In genomic region chr16:56787185-56787584, GRCh38 we compare ENCODE assay signal across 18 cellular contexts. TPM values are rescaled to one million over a fixed set of nuclear protein-coding genes. Genes with fewer than 3 reads are reported as not detected.
A peak's percentile ranks its signal among the peaks of the same experiment; 100 is the strongest.
DNase-seq lines count a peak whose midpoint lies in the region; ATAC-seq and TF ChIP-seq lines count a peak whose summit lies in the region.
"Had no signal": no experiment of that assay in that cellular context is flagged by ENCODE, and none has a peak within 500 bp of the region (broad histone marks: within the 10 kb centered on the region; RNA-seq: fewer than 3 reads in every experiment).

No MANE protein-coding gene starts in this region.

- no peak overlapping the region for H2BK20ac ChIP-seq in IMR-90 (ENCODE audit: low read depth, low read length)

- H2BK5ac ChIP-seq in IMR-90 (ENCODE audit: low read depth, low read length, poor library complexity, severe bottlenecking) = no peak overlapping the region
- no peak overlapping the region for H2BK5ac ChIP-seq in mesendoderm (ENCODE audit: low read length)

- BruUV-seq in Caco-2 (replicated peaks; lab: Mats Ljungman, UMichigan) (no TSS peak), IMR-90 (replicated peaks; lab: Mats Ljungman, UMichigan) (no TSS peak)

- H3K36me3 ChIP-seq in Caco-2 (ENCODE audit: control insufficient read depth, insufficient read depth, low read length) (no peaks in the 10 kb centered on the region), IMR-90 (ENCODE audit: control insufficient read depth, insufficient read depth, low read length) (no peaks in the 10 kb centered on the region), mesendoderm (ENCODE audit: control insufficient read depth, insufficient read depth, low read length) (no peaks in the 10 kb centered on the region)
- H3K36me3 ChIP-seq: HAP-1 had no signal

- H2BK15ac ChIP-seq in IMR-90 (ENCODE audit: low read depth, low read length) = no peak overlapping the region
- no peak overlapping the region for H2BK15ac ChIP-seq in mesendoderm (replicated peaks; ENCODE audit: low read depth)

- no peak overlapping the region for H2AFZ ChIP-seq in IMR-90 (replicated peaks; ENCODE audit: low read length, poor library complexity)

- no peak overlapping the region for H3K27ac ChIP-seq in IMR-90 (ENCODE audit: insufficient read depth, low read length)
- H3K27ac ChIP-seq in mesendoderm (ENCODE audit: low read depth, low read length) = no peak overlapping the region
- H3K27ac ChIP-seq: RWPE1 had no signal

- H3K18ac ChIP-seq in IMR-90 (ENCODE audit: low read depth, low read length) = no peak overlapping the region
- H3K18ac ChIP-seq in mesendoderm (ENCODE audit: low read length) = no peak overlapping the region

- no peak overlapping the region for H3K4ac ChIP-seq in IMR-90 (ENCODE audit: low read depth, low read length)
- H3K4ac ChIP-seq in mesendoderm (ENCODE audit: low read depth, low read length) = no peak overlapping the region

- H3K27me3 ChIP-seq in Caco-2 (replicated peaks; ENCODE audit: control insufficient read depth, insufficient read depth, low read length) = no peaks in the 10 kb centered on the region
- H3K27me3 ChIP-seq in IMR-90 (ENCODE audit: control insufficient read depth, insufficient read depth, low read length) = no peaks in the 10 kb centered on the region
- H3K27me3 ChIP-seq in mesendoderm (ENCODE audit: insufficient read depth, low read length, poor library complexity) = no peaks in the 10 kb centered on the region

- no peak for TF ChIP-seq CTCF in Caco-2 (IDR thresholded peaks at IDR 0.05; ENCODE audit: insufficient read depth in 1 of 2, low read depth in 1 of 2, low read length in 1 of 2, severe bottlenecking in 1 of 2, unreplicated experiment in 1 of 2)
- no peak for TF ChIP-seq CTCF in IMR-90 (conservative IDR thresholded peaks at IDR 0.05; ENCODE audit: low read depth, low read length)
- no peak for TF ChIP-seq CTCF in brain (conservative IDR thresholded peaks at IDR 0.05)

- POLR2A ChIA-PET in Caco-2 (lab: Charles Lee) (interaction anchor here (0.7 kb wide), 1 partner anchor 85 kb away, joined by 3 read pairs; no protein-coding TSS in a partner anchor), IMR-90 (lab: Charles Lee; ENCODE audit: unreplicated experiment) (no interaction called here)

- peak; percentile 22; the same call in 1 of the 2 replicates for ATAC-seq in IMR-90 (ENCODE audit: low read depth)

- in situ Hi-C loops in IMR-90 (cut with MboI; ENCODE audit: low sequenced_read_pairs) = no loop called here

- no peak for TF ChIP-seq POLR2A in IMR-90 (IDR thresholded peaks at IDR 0.05; ENCODE audit: low read depth, low read length)

- H3K9ac ChIP-seq in IMR-90 (ENCODE audit: low read depth, low read length) = no peak overlapping the region
- H3K9ac ChIP-seq in mesendoderm (ENCODE audit: low read length) = no peak overlapping the region

- intact Hi-C loops in Caco-2 (cut with micrococcal nuclease; ENCODE audit: unreplicated experiment) (no loop called here), IMR-90 (cut with micrococcal nuclease) (loop anchor here (10.0 kb wide), 1 partner anchor 182 kb away; the partner anchor contains the start of gene MT2A)

- H4K91ac ChIP-seq in IMR-90 (ENCODE audit: insufficient read depth, low read depth, low read length) = no peak overlapping the region

- H2AK5ac ChIP-seq in IMR-90 (ENCODE audit: low read depth, low read length) = no peak overlapping the region
- H2AK5ac ChIP-seq in mesendoderm (ENCODE audit: low read length) = no peak overlapping the region

- H3K4me1 Mint-ChIP-seq in Caco-2 (ENCODE audit: low read depth, unreplicated experiment) (peaks cover 23% of the 10 kb centered on the region), brain (peaks cover 87% of the 10 kb centered on the region)

- no peak for TF ChIP-seq RAD21 in IMR-90 (IDR thresholded peaks at IDR 0.05; ENCODE audit: low read length)

- H3K27me3 Mint-ChIP-seq in Caco-2 (ENCODE audit: insufficient read depth, unreplicated experiment) = no peaks in the 10 kb centered on the region
- no peaks in the 10 kb centered on the region for H3K27me3 Mint-ChIP-seq in brain

- H2BK120ac ChIP-seq in IMR-90 (ENCODE audit: low read depth, low read length) (no peak overlapping the region), mesendoderm (ENCODE audit: low read depth, low read length) (no peak overlapping the region)

- H3K4me1 ChIP-seq in Caco-2 = peaks cover 13% of the 10 kb centered on the region
- peaks cover 9% of the 10 kb centered on the region for H3K4me1 ChIP-seq in IMR-90 (ENCODE audit: control insufficient read depth, insufficient read depth, low read length)
- H3K4me1 ChIP-seq in mesendoderm (ENCODE audit: control insufficient read depth, low read depth, low read length) = peaks cover 21% of the 10 kb centered on the region

- H2AK9ac ChIP-seq in IMR-90 (replicated peaks; ENCODE audit: low read depth, low read length, poor library complexity) = peak overlapping the region; percentile 8

- H3K9me3 ChIP-seq in Caco-2 = no peaks in the 10 kb centered on the region
- no peaks in the 10 kb centered on the region for H3K9me3 ChIP-seq in IMR-90 (ENCODE audit: control insufficient read depth, insufficient read depth, low read length)
- H3K9me3 ChIP-seq: HAP-1 had no signal

- H3K56ac ChIP-seq in IMR-90 (ENCODE audit: extremely low read depth, insufficient read depth, low read length) (no peak overlapping the region), mesendoderm (ENCODE audit: low read length) (no peak overlapping the region)

- dilution Hi-C loops in IMR-90 (cut with HindIII; ENCODE audit: low sequenced_read_pairs, unreplicated experiment) = no loop called here

- 58% methylated on average over 4 of the region's 6 CpGs; no CpG with 5 or more reads in 1 of the 2 experiments for WGBS in IMR-90 (ENCODE audit: extremely low coverage in 2 of 2, insufficient read length in 1 of 2), 2 experiments
- WGBS in mesendoderm (ENCODE audit: extremely low coverage, insufficient coverage, low lambda C conversion rate) = no CpG with 5 or more reads among the region's 6 CpGs

- no peak overlapping the region for H3K4me3 ChIP-seq in Caco-2 (ENCODE audit: low read depth, low read length)
- H3K4me3 ChIP-seq in IMR-90 (ENCODE audit: insufficient read depth, low read depth, low read length) = no peak overlapping the region
- no peak overlapping the region for H3K4me3 ChIP-seq in mesendoderm (ENCODE audit: low read length)
- H3K4me3 ChIP-seq: HAP-1 had no signal

- H4K8ac ChIP-seq in IMR-90 (ENCODE audit: low read depth in 2 of 2, low read length in 2 of 2) (no peak overlapping the region), mesendoderm (ENCODE audit: low read depth, low read length) (no peak overlapping the region)

- no peak overlapping the region; the same call in 1 of the 2 replicates for H3K14ac ChIP-seq in IMR-90 (replicated peaks; ENCODE audit: low read depth, low read length)

- H3K9me1 ChIP-seq in IMR-90 (ENCODE audit: insufficient read depth, low read length) = peaks cover 16% of the 10 kb centered on the region

- peaks cover 21 to 44% of the 10 kb centered on the region in 2 experiments for H3K79me1 ChIP-seq in IMR-90 (ENCODE audit: low read depth in 1 of 2, low read length in 2 of 2)
- peaks cover 11% of the 10 kb centered on the region for H3K79me1 ChIP-seq in mesendoderm (ENCODE audit: low read length)

- peaks cover 6% of the 10 kb centered on the region; the same call in 1 of the 2 replicates for H4K20me1 ChIP-seq in IMR-90 (ENCODE audit: insufficient read depth, low read length)

- H3K23ac ChIP-seq in IMR-90 (ENCODE audit: low read depth, low read length) (no peak overlapping the region), mesendoderm (ENCODE audit: low read length) (no peak overlapping the region)

- H3K9me3 Mint-ChIP-seq in Caco-2 (ENCODE audit: unreplicated experiment) (no peaks in the 10 kb centered on the region), brain (no peaks in the 10 kb centered on the region)

- CTCF ChIA-PET in Caco-2 (lab: Charles Lee) (interaction anchor here (0.8 to 1.5 kb wide), 5 partner anchors 13 to 306 kb away, joined by 3 to 6 read pairs (median 5); partner anchors contain the start of gene CPNE2), IMR-90 (lab: Yijun Ruan, JAX) (interaction anchor here (0.7 to 2.1 kb wide), 4 partner anchors 44 to 138 kb away, joined by 3 to 13 read pairs (median 4); no protein-coding TSS in a partner anchor)

- no peak overlapping the region for H3K4me3 Mint-ChIP-seq in Caco-2 (ENCODE audit: unreplicated experiment)
- peak overlapping the region in 3 of 5 experiments; percentile 31 to 72 (median 67) for H3K4me3 Mint-ChIP-seq in brain

- no peaks in the 10 kb centered on the region for H3K36me3 Mint-ChIP-seq in Caco-2 (ENCODE audit: insufficient read depth, unreplicated experiment)
- H3K36me3 Mint-ChIP-seq in brain = no peaks in the 10 kb centered on the region

- no peak for DNase-seq in Caco-2
- no peak for DNase-seq in IMR-90
- DNase-seq in mesendoderm = peak; percentile 83
- DNase-seq in HUDEP-2 (lab: John Stamatoyannopoulos, UW; ENCODE audit: unreplicated experiment in 76 of 76) = no peak
- DNase-seq in T-helper 9 cell = no peak
- DNase-seq in stimulated activated CD8-positive, alpha-beta memory T cell treated with anti-CD3 and anti-CD28 coated beads, Interleukin-4, amount 100 ng/mL, for 48 hours = no peak
- DNase-seq: COR-L47; DMS53; KG1; NCI-H1048; NCI-H146; NCI-H2081; NCI-H526 treated with DMSO at 0.1 percent for 48 hours; NK-92 treated with Interleukin-12 subunit alpha and Interleukin-12 subunit beta, amount 100 ng/mL, for 24 hours; OCI-M1 had no signal

- H4K5ac ChIP-seq in IMR-90 (ENCODE audit: low read depth, low read length) = no peak overlapping the region
- H4K5ac ChIP-seq in mesendoderm (ENCODE audit: low read length) = no peak overlapping the region

- H3K4me2 ChIP-seq in IMR-90 (ENCODE audit: low read depth, low read length) = no peak overlapping the region
- no peak overlapping the region for H3K4me2 ChIP-seq in mesendoderm (ENCODE audit: low read length)

- peak overlapping the region; percentile 53 for H3K27ac Mint-ChIP-seq in Caco-2 (ENCODE audit: unreplicated experiment)
- H3K27ac Mint-ChIP-seq in brain = peak overlapping the region in 4 of 5 experiments; percentile 57 to 88 (median 74)

- peaks cover 7% of the 10 kb centered on the region for H3K79me2 ChIP-seq in mesendoderm (ENCODE audit: control insufficient read depth, insufficient read depth, low read length)

TF ChIP-seq in IMR-90, 13 proteins besides CTCF, POLR2A, EP300 and RAD21 (continues in another document):
- TF ChIP-seq NFE2L2 (IDR thresholded peaks at IDR 0.05; ENCODE audit: low read depth, low read length) (no peak), RFX5 (IDR thresholded peaks at IDR 0.05; ENCODE audit: low read depth, low read length) (no peak), BHLHE40 (IDR thresholded peaks at IDR 0.05; ENCODE audit: low read depth, low read length) (no peak), FOS (IDR thresholded peaks at IDR 0.05; ENCODE audit: low read depth, low read length) (no peak)

RNA-seq across cellular contexts. Expression of gene NUP93, which starts 57.3 kb away (rescaled TPM):
- total RNA-seq in Caco-2 (2022) (148 and 149 TPM in 2 replicates), IMR-90 (2012; rRNA removed) (70.3 and 72.6 TPM in 2 replicates)
- polyA plus RNA-seq in IMR-90 (2012; rRNA removed) (54.6 and 55.3 TPM in 2 replicates), brain (ENCODE audit: insufficient read depth, low read depth, low replicate concordance) (79.2 TPM)
- 22.3 and 25.1 TPM in 2 replicates for polyA plus RNA-seq in IMR-90 (2012; cell fraction: cytosol; rRNA removed)
- polyA plus RNA-seq in IMR-90 (2012; cell fraction: nucleus; rRNA removed; ENCODE audit: low replicate concordance) = 38.7 and 57.2 TPM in 2 replicates
- 132 TPM for polyA plus RNA-seq in mesendoderm (2013, experiment 1 of 2)
- polyA plus RNA-seq in mesendoderm (2013, experiment 2 of 2) = 134 TPM
